In the genomic region with DNA sequence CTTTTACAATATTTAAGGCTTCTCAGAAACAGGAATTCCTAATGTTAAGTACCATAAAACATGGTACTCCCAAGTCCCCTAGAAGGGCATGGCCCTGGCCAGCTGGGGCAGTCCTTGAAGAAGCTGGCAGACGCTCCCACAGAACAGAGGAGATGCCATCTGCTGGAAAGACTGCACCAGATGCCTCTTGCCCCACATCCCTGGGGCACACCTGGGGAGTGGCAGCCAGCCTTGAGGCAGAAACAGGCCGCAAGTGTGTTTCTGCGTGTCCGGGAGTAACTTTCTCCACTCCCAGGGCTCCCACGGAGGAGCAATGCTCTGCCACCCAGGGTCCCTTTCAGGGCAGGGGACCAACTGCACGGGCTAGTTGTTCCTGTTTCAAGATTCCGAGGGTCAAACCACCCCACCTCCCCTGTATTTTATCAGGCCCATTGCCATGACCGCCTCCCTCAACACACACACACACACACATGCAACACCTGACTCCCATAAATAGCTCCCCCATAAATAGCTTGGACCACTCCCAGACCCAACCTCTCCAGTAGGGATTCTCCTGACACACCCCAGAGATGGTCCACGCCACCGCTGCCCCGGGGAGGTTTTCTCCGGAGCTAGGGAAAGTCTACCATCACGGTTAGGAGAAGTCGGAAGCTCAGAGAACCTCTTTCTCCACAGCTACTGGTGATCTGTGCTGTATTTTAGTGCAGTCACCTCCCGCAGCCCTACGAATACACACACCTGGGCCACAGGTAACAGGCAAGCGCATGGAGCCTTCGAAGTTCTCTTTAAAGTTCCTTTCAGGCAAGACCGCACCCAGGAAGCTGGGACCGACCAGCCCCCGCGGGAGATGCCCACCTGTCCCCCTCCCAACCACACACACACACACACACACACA, we compare ENCODE assay signal across 9 cellular contexts.
DNase-seq lines count a peak whose midpoint lies in the region; ATAC-seq lines count a peak whose summit lies in the region.
"Had no signal": no experiment of that assay in that cellular context is flagged by ENCODE, and none has a peak within 500 bp of the region (broad histone marks: within the 10 kb centered on the region; RNA-seq: fewer than 3 reads in every experiment).

No MANE protein-coding gene starts in this region.

- no peak overlapping the region for H3K9ac ChIP-seq in iPS-15b (ENCODE audit: low read depth, low read length)

- DNase-seq in HPDE6-E6E7 (ENCODE audit: extremely low spot score) = peak; percentile 12
- peak; percentile 80 for DNase-seq in superior temporal gyrus (ENCODE audit: extremely low spot score)
- no peak for DNase-seq in amniotic stem cell (lab: John Stamatoyannopoulos, UW)
- no peak for DNase-seq in NCI-H2227 (lab: John Stamatoyannopoulos, UW; ENCODE audit: unreplicated experiment)
- DNase-seq in RKO (ENCODE audit: low spot score) = no peak
- DNase-seq: NCI-H2081 treated with DMSO at 0.1 percent for 48 hours had no signal

- peak overlapping the region; percentile 76 for H3K27ac ChIP-seq in angular gyrus (ENCODE audit: low read depth, low read length)

- H3K4me1 ChIP-seq in iPS-15b (ENCODE audit: control insufficient read depth, insufficient read depth, low read length) = no peaks in the 10 kb centered on the region

- H3K27me3 ChIP-seq in iPS-15b (ENCODE audit: control insufficient read depth, insufficient read depth, low read length) = peaks cover 20% of the 10 kb centered on the region

- no peaks in the 10 kb centered on the region for H3K9me3 ChIP-seq in iPS-15b (ENCODE audit: control insufficient read depth, insufficient read depth, low read length)

- no peaks in the 10 kb centered on the region for H3K36me3 ChIP-seq in iPS-15b (ENCODE audit: control insufficient read depth, insufficient read depth, low read length)

- peak overlapping the region; percentile 78 for H3K4me3 ChIP-seq in iPS-15b (ENCODE audit: low read depth, low read length)

- no peak for ATAC-seq in HG03196 (IDR thresholded peaks at IDR 0.05; ENCODE audit: unreplicated experiment)

Comparison
In these comparisons a context has a peak if more than half of its experiments do, and no peak if none do; other contexts are left out.
1. DNase-seq: peak in HPDE6-E6E7 (single experiment) and superior temporal gyrus (single experiment); none in amniotic stem cell (single experiment), NCI-H2227 (single experiment) and RKO (single experiment).